ENCODE assay signal across 21 cellular contexts in the genomic region with DNA sequence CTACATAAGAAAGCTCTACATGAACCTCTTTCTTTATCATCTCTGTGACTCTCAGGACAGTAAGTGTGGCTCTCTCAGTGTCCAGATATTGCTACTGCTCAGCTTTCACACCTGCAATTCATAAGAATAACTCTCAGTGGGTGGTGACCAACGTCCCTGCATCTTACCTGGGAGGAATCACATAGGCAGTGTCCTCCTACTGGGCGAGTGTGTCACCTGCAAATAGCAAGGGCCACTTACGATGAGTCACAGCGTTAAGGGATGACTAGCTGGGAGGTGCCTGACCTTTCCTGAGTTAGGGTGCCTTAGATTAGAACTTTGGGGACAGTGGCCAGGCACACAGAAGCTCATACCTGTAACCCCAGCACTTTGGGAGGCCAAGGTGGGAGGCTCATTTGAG.
DNase-seq lines count a peak whose midpoint lies in the region; ATAC-seq and TF ChIP-seq lines count a peak whose summit lies in the region.
"Had no signal": no experiment of that assay in that cellular context is flagged by ENCODE, and none has a peak within 500 bp of the region (broad histone marks: within the 10 kb centered on the region; RNA-seq: fewer than 3 reads in every experiment).

No MANE protein-coding gene starts in this region.

- no peak overlapping the region for H3K9ac ChIP-seq in endodermal cell (ENCODE audit: extremely low read depth, low read length, poor library complexity, severe bottlenecking)

- H3K27me3 ChIP-seq in endodermal cell (ENCODE audit: control insufficient read depth, insufficient read depth, low read length, poor library complexity, severe bottlenecking), result no peaks in the 10 kb centered on the region
- H3K27me3 ChIP-seq in esophagus squamous epithelium, result no peaks in the 10 kb centered on the region
- H3K27me3 ChIP-seq in heart right ventricle, result no peaks in the 10 kb centered on the region
- H3K27me3 ChIP-seq: brain microvascular endothelial cell, heart left ventricle, tibial artery had no signal

- H3K9me3 ChIP-seq in endodermal cell (ENCODE audit: control insufficient read depth, low read length) (no peaks in the 10 kb centered on the region), esophagus squamous epithelium (no peaks in the 10 kb centered on the region), heart right ventricle (no peaks in the 10 kb centered on the region)
- H3K9me3 ChIP-seq: heart left ventricle, tibial artery had no signal

- peak; percentile 36 for TF ChIP-seq CTCF in endodermal cell (conservative IDR thresholded peaks at IDR 0.05)
- TF ChIP-seq CTCF in esophagus squamous epithelium (IDR thresholded peaks at IDR 0.05), result peak in 1 of 6 experiments; percentile 27
- no peak for TF ChIP-seq CTCF in heart right ventricle (IDR thresholded peaks at IDR 0.05)

- H3K27me3 Mint-ChIP-seq in endodermal cell (ENCODE audit: insufficient read depth), result no peaks in the 10 kb centered on the region
- H3K27me3 Mint-ChIP-seq: activated naive CD8-positive, alpha-beta T cell treated with anti-CD3 and anti-CD28 coated beads for 36 hours; B cell; naive B cell had no signal

- H3K36me3 ChIP-seq in endodermal cell (ENCODE audit: control insufficient read depth, insufficient read depth, low read length), result no peaks in the 10 kb centered on the region
- H3K36me3 ChIP-seq in esophagus squamous epithelium, result no peaks in the 10 kb centered on the region
- no peaks in the 10 kb centered on the region for H3K36me3 ChIP-seq in heart right ventricle
- H3K36me3 ChIP-seq: brain microvascular endothelial cell, heart left ventricle, tibial artery had no signal

- ATAC-seq in GM21576 (IDR thresholded peaks at IDR 0.05; ENCODE audit: unreplicated experiment) (no peak), heart right ventricle (no peak)
- ATAC-seq: Panc1; stimulated activated naive CD8-positive, alpha-beta T cell treated with anti-CD3 and anti-CD28 coated beads, Interleukin-15, Interleukin-2, amounts not matched to agents 100 U/mL and 50 U/mL, for 24 hours had no signal

- H3K27ac Mint-ChIP-seq in endodermal cell, result peak overlapping the region; percentile 65
- H3K27ac Mint-ChIP-seq: activated naive CD8-positive, alpha-beta T cell treated with anti-CD3 and anti-CD28 coated beads for 36 hours; B cell; naive B cell had no signal

- H3K9me3 Mint-ChIP-seq in endodermal cell, result no peaks in the 10 kb centered on the region
- H3K9me3 Mint-ChIP-seq: activated naive CD8-positive, alpha-beta T cell treated with anti-CD3 and anti-CD28 coated beads for 36 hours; naive B cell had no signal

- H3K4me1 ChIP-seq in endodermal cell (ENCODE audit: control insufficient read depth, insufficient read depth, low read length) (no peaks in the 10 kb centered on the region), esophagus squamous epithelium (peaks cover 0 to 5% (median 0%) of the 10 kb centered on the region in 3 donors), heart right ventricle (peaks cover 0 to 37% (median 0%) of the 10 kb centered on the region in 9 donors)
- H3K4me1 ChIP-seq: tibial artery had no signal

- intact Hi-C loops in esophagus squamous epithelium (cut with DNase I) (no loop called here), heart right ventricle (cut with DNase I) (no loop called here)

- 79 to 84% methylated on average over 4 of the region's 4 CpGs for WGBS in endodermal cell (ENCODE audit: insufficient coverage in 1 of 2, insufficient read length in 1 of 2), 2 experiments
- WGBS in esophagus squamous epithelium, 2 donors, result 58 to 74% methylated on average over 4 of the region's 4 CpGs
- 78 to 79% methylated on average over 4 of the region's 4 CpGs for WGBS in heart right ventricle, 2 donors

- no peak overlapping the region for H3K4me3 ChIP-seq in endodermal cell (ENCODE audit: low read length)
- H3K4me3 ChIP-seq in esophagus squamous epithelium, result no peak overlapping the region
- no peak overlapping the region for H3K4me3 ChIP-seq in heart right ventricle
- H3K4me3 ChIP-seq: heart left ventricle, tibial artery had no signal

- TF ChIP-seq POLR2A in esophagus squamous epithelium (IDR thresholded peaks at IDR 0.05), result no peak

- peak; percentile 12 for DNase-seq in SIG-M5 treated with dmso at 0.1 percent for 504 hours (lab: John Stamatoyannopoulos, UW; ENCODE audit: unreplicated experiment)
- no peak for DNase-seq in SIG-M5 (lab: John Stamatoyannopoulos, UW)
- DNase-seq in NOMO-1 (lab: John Stamatoyannopoulos, UW; ENCODE audit: unreplicated experiment in 2 of 2), result peak; percentile 36 to 37
- DNase-seq in endodermal cell, result peak; percentile 68
- no peak for DNase-seq in esophagus squamous epithelium (lab: John Stamatoyannopoulos, UW)
- DNase-seq in NK-92 treated with Interleukin-12 subunit alpha and Interleukin-12 subunit beta, amount 100 ng/mL, for 24 hours (lab: John Stamatoyannopoulos, UW), result no peak
- DNase-seq in heart right ventricle, result no peak
- DNase-seq: 8988T; activated naive CD8-positive, alpha-beta T cell treated with anti-CD3 and anti-CD28 coated beads for 36 hours; brain microvascular endothelial cell; GDM1; heart left ventricle; naive B cell; NCI-H1092 treated with DMSO at 0.1 percent for 48 hours; stimulated activated CD4-positive, alpha-beta T cell treated with anti-CD3 and anti-CD28 coated beads, Interleukin-1b, Interleukin-23, amount 100 ng/mL, for 48 hours; stimulated activated naive CD8-positive, alpha-beta T cell treated with anti-CD3 and anti-CD28 coated beads, Interleukin-15, Interleukin-2, amounts not matched to agents 100 U/mL and 50 U/mL, for 24 hours; T1000; tibial artery had no signal

- H3K4me3 Mint-ChIP-seq in endodermal cell, result no peak overlapping the region
- H3K4me3 Mint-ChIP-seq: activated naive CD8-positive, alpha-beta T cell treated with anti-CD3 and anti-CD28 coated beads for 36 hours; B cell; naive B cell had no signal

- H3K27ac ChIP-seq in endodermal cell (ENCODE audit: low read depth, low read length) (no peak overlapping the region), esophagus squamous epithelium (peak overlapping the region in 1 of 4 donors; percentile 25), heart right ventricle (no peak overlapping the region)
- H3K27ac ChIP-seq: brain microvascular endothelial cell, tibial artery had no signal

- peaks cover 6% of the 10 kb centered on the region for H3K4me1 Mint-ChIP-seq in endodermal cell
- H3K4me1 Mint-ChIP-seq: activated naive CD8-positive, alpha-beta T cell treated with anti-CD3 and anti-CD28 coated beads for 36 hours had no signal

- no peaks in the 10 kb centered on the region for H3K36me3 Mint-ChIP-seq in endodermal cell (ENCODE audit: low read depth)
- H3K36me3 Mint-ChIP-seq: activated naive CD8-positive, alpha-beta T cell treated with anti-CD3 and anti-CD28 coated beads for 36 hours; naive B cell had no signal

Comparison
In these comparisons a context has a peak if more than half of its experiments do, and no peak if none do; other contexts are left out.
1. DNase-seq: peak in SIG-M5 treated with dmso at 0.1 percent for 504 hours (single experiment), NOMO-1 (2 of 2) and endodermal cell (single experiment); none in SIG-M5 (single experiment), esophagus squamous epithelium (single experiment), NK-92 treated with Interleukin-12 subunit alpha and Interleukin-12 subunit beta, amount 100 ng/mL, for 24 hours (single experiment) and heart right ventricle (0 of 2).